7 cellular contexts compared by ENCODE assay signal in genomic region chr3:113531826-113532697, GRCh38. TPM values are rescaled to one million over a fixed set of nuclear protein-coding genes. Genes with fewer than 3 reads are reported as not detected.
DNase-seq lines count a peak whose midpoint lies in the region; ATAC-seq and TF ChIP-seq lines count a peak whose summit lies in the region.

Gene SIDT1, plus strand, starts transcription at chr3:113532555. Its CDS starts 467 bp downstream, at chr3:113533022.

- H3K4me3 Mint-ChIP-seq in activated CD4-positive, alpha-beta T cell treated with anti-CD3 and anti-CD28 coated beads, Interleukin-2, amount 10 ng/mL, durations not matched to agents 7 days and 5 days: peak within 1 kb of the TSS; percentile 98
- H3K4me3 Mint-ChIP-seq in mesothelial cell of epicardium: peak within 1 kb of the TSS; percentile 67
- H3K4me3 Mint-ChIP-seq in stimulated activated naive B cell treated with anti-CD40 and anti-IgM and Interleukin-4, amounts not matched to agents 10 μg/mL and 1 μg/mL and 100 μg/mL, for 72 hours: peak within 1 kb of the TSS; percentile 97 to 98

- H3K27ac Mint-ChIP-seq in activated CD4-positive, alpha-beta T cell treated with anti-CD3 and anti-CD28 coated beads, Interleukin-2, amount 10 ng/mL, durations not matched to agents 7 days and 5 days: peak within 1 kb of the TSS; percentile 99
- H3K27ac Mint-ChIP-seq in mesothelial cell of epicardium: no peak within 1 kb of the TSS
- peak within 1 kb of the TSS; percentile 100 for H3K27ac Mint-ChIP-seq in stimulated activated naive B cell treated with anti-CD40 and anti-IgM and Interleukin-4, amounts not matched to agents 10 μg/mL and 1 μg/mL and 100 μg/mL, for 72 hours

- H3K4me3 ChIP-seq in duodenal mucosa (ENCODE audit: low read depth in 1 of 2, low read length in 2 of 2): peak within 1 kb of the TSS; percentile 87 to 89

- H3K27me3 ChIP-seq in duodenal mucosa (ENCODE audit: control insufficient read depth in 1 of 2, insufficient read depth in 2 of 2, low read length in 2 of 2): peaks cover 0 to 4% of the 10 kb centered on the region in 2 donors

- peak; percentile 81 for TF ChIP-seq POLR2A in GM18505 (IDR thresholded peaks at IDR 0.05; ENCODE audit: borderline replicate concordance, extremely low read depth, insufficient read depth, insufficient read length)

- peaks cover 5% of the 10 kb centered on the region for H3K27me3 Mint-ChIP-seq in activated CD4-positive, alpha-beta T cell treated with anti-CD3 and anti-CD28 coated beads, Interleukin-2, amount 10 ng/mL, durations not matched to agents 7 days and 5 days
- peaks cover 96% of the 10 kb centered on the region for H3K27me3 Mint-ChIP-seq in mesothelial cell of epicardium (ENCODE audit: low read depth)
- peaks cover 0 to 3% of the 10 kb centered on the region in 2 donors for H3K27me3 Mint-ChIP-seq in stimulated activated naive B cell treated with anti-CD40 and anti-IgM and Interleukin-4, amounts not matched to agents 10 μg/mL and 1 μg/mL and 100 μg/mL, for 72 hours

- peaks cover 49% of the 10 kb centered on the region for H3K4me1 Mint-ChIP-seq in activated CD4-positive, alpha-beta T cell treated with anti-CD3 and anti-CD28 coated beads, Interleukin-2, amount 10 ng/mL, durations not matched to agents 7 days and 5 days
- peaks cover 24% of the 10 kb centered on the region for H3K4me1 Mint-ChIP-seq in mesothelial cell of epicardium
- H3K4me1 Mint-ChIP-seq in stimulated activated naive B cell treated with anti-CD40 and anti-IgM and Interleukin-4, amounts not matched to agents 10 μg/mL and 1 μg/mL and 100 μg/mL, for 72 hours: peaks cover 31 to 56% of the 10 kb centered on the region in 2 donors

- TF ChIP-seq CTCF in mesothelial cell of epicardium (IDR thresholded peaks at IDR 0.05; ENCODE audit: unreplicated experiment): no peak

- H3K4me1 ChIP-seq in duodenal mucosa (ENCODE audit: control insufficient read depth in 1 of 2, insufficient read depth in 2 of 2, low read length in 2 of 2): peaks cover 0 to 16% of the 10 kb centered on the region in 2 donors

- H3K27ac ChIP-seq in duodenal mucosa (ENCODE audit: low read depth, low read length): peak within 1 kb of the TSS; percentile 27

- peaks cover 26% of the 10 kb centered on the region for H3K36me3 Mint-ChIP-seq in activated CD4-positive, alpha-beta T cell treated with anti-CD3 and anti-CD28 coated beads, Interleukin-2, amount 10 ng/mL, durations not matched to agents 7 days and 5 days (ENCODE audit: low read depth)
- no peaks in the 10 kb centered on the region for H3K36me3 Mint-ChIP-seq in mesothelial cell of epicardium
- H3K36me3 Mint-ChIP-seq in stimulated activated naive B cell treated with anti-CD40 and anti-IgM and Interleukin-4, amounts not matched to agents 10 μg/mL and 1 μg/mL and 100 μg/mL, for 72 hours: peaks cover 17 to 20% of the 10 kb centered on the region in 2 donors

- POLR2A ChIA-PET in activated CD4-positive, alpha-beta T cell treated with anti-CD3 and anti-CD28 coated beads, Interleukin-2, amount 10 ng/mL, durations not matched to agents 7 days and 5 days (lab: Charles Lee): interaction anchor here (0.5 kb wide), 1 partner anchor 16 kb away, joined by 3 read pairs; no protein-coding TSS in a partner anchor

- CTCF ChIA-PET in activated CD4-positive, alpha-beta T cell treated with anti-CD3 and anti-CD28 coated beads, Interleukin-2, amount 10 ng/mL, durations not matched to agents 7 days and 5 days (lab: Charles Lee): no interaction called here

- H3K36me3 ChIP-seq in duodenal mucosa (ENCODE audit: control insufficient read depth in 1 of 2, insufficient read depth in 2 of 2, low read length in 2 of 2): no peaks in the 10 kb centered on the region

- no peaks in the 10 kb centered on the region for H3K9me3 Mint-ChIP-seq in activated CD4-positive, alpha-beta T cell treated with anti-CD3 and anti-CD28 coated beads, Interleukin-2, amount 10 ng/mL, durations not matched to agents 7 days and 5 days
- no peaks in the 10 kb centered on the region for H3K9me3 Mint-ChIP-seq in mesothelial cell of epicardium
- H3K9me3 Mint-ChIP-seq in stimulated activated naive B cell treated with anti-CD40 and anti-IgM and Interleukin-4, amounts not matched to agents 10 μg/mL and 1 μg/mL and 100 μg/mL, for 72 hours: no peaks in the 10 kb centered on the region

- peak within 1 kb of the TSS; percentile 82 to 83 for H3K9ac ChIP-seq in duodenal mucosa (ENCODE audit: low read depth in 1 of 2, low read length in 2 of 2)

- H3K9me3 ChIP-seq in duodenal mucosa (ENCODE audit: control insufficient read depth in 1 of 2, low read length in 2 of 2): no peaks in the 10 kb centered on the region

- DNase-seq in NCI-H1417 (lab: John Stamatoyannopoulos, UW) (peak; percentile 13 to 86 (median 68)), mesothelial cell of epicardium (ENCODE audit: low spot score in 2 of 2, unreplicated experiment in 2 of 2) (no peak)
- peak; percentile 83 for DNase-seq in activated CD4-positive, alpha-beta T cell treated with anti-CD3 and anti-CD28 coated beads, Interleukin-2, amount 10 ng/mL, durations not matched to agents 7 days and 5 days
- DNase-seq in stimulated activated naive B cell treated with anti-CD40 and anti-IgM and Interleukin-4, amounts not matched to agents 10 μg/mL and 1 μg/mL and 100 μg/mL, for 72 hours: peak; percentile 76

- peak; percentile 65 for ATAC-seq in GM18505 (IDR thresholded peaks at IDR 0.05; ENCODE audit: unreplicated experiment)
- peak; percentile 55 for ATAC-seq in HG02623 (IDR thresholded peaks at IDR 0.05; ENCODE audit: unreplicated experiment)
- ATAC-seq in stimulated activated naive B cell treated with anti-CD40 and anti-IgM and Interleukin-4, amounts not matched to agents 10 μg/mL and 1 μg/mL and 100 μg/mL, for 72 hours (replicated peaks): peak; percentile 79 to 82

RNA-seq across cellular contexts. Expression of gene SIDT1, which starts in this region (rescaled TPM):
- 10 to 100 TPM; 31.6 TPM for total RNA-seq in activated CD4-positive, alpha-beta T cell treated with anti-CD3 and anti-CD28 coated beads, Interleukin-2, amount 10 ng/mL, durations not matched to agents 7 days and 5 days
- total RNA-seq in mesothelial cell of epicardium: not detected in 3 replicates

Comparison
In these comparisons a context has a peak if more than half of its experiments do, and no peak if none do; other contexts are left out.
1. RNA of gene SIDT1 (total RNA-seq): 31.6 TPM in activated CD4-positive, alpha-beta T cell treated with anti-CD3 and anti-CD28 coated beads, Interleukin-2, amount 10 ng/mL, durations not matched to agents 7 days and 5 days; not detected in mesothelial cell of epicardium; every median in the first group is over 10 times any median in the second.
2. DNase-seq: peak in NCI-H1417 (3 of 3), activated CD4-positive, alpha-beta T cell treated with anti-CD3 and anti-CD28 coated beads, Interleukin-2, amount 10 ng/mL, durations not matched to agents 7 days and 5 days (single experiment) and stimulated activated naive B cell treated with anti-CD40 and anti-IgM and Interleukin-4, amounts not matched to agents 10 μg/mL and 1 μg/mL and 100 μg/mL, for 72 hours (single experiment); none in mesothelial cell of epicardium (0 of 2).
3. Peak in every context shown above with its lines, with median percentiles within 50 percentile points of each other: ATAC-seq and H3K4me3 Mint-ChIP-seq.